ENCODE assay signal across 28 cellular contexts in the genomic region with DNA sequence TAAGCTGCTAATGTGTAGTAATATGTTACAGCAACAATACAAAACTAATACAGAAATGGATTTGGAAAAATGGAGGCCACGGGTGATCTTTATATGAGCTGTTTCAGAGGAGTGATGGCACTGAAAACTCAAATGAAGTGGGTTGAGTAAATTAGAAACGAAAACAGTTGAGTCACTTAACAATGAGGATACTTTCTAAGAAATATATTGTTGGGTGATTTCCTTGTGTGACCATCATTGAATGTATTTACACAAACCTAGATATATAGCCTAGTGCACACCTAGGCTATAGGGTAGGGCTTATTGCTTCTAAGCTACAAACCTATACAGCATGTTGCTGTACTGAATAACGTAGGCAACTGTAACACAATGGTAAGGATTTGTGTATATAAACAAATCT.
"Had no signal": no experiment of that assay in that cellular context is flagged by ENCODE, and none has a peak within 500 bp of the region (broad histone marks: within the 10 kb centered on the region; RNA-seq: fewer than 3 reads in every experiment).

No MANE protein-coding gene starts in this region.

- DNase-seq: dermis blood vessel endothelial cell; effector memory CD4-positive, alpha-beta T cell; foreskin keratinocyte; heart left ventricle; kidney; left lung; mammary epithelial cell; mesendoderm; midbrain; naive thymus-derived CD8-positive, alpha-beta T cell; nephron progenitor cell; nucleus accumbens; stimulated activated CD4-positive, alpha-beta T cell treated with anti-CD3 and anti-CD28 coated beads, Interleukin-12 subunit alpha, Interleukin-12 subunit beta, amount 100 ng/mL, for 4 hours; stimulated activated CD4-positive, alpha-beta T cell treated with anti-CD3 and anti-CD28 coated beads, Interleukin-1b, Interleukin-23, amount 100 ng/mL, for 48 hours; stimulated activated CD4-positive, alpha-beta T cell treated with anti-CD3 and anti-CD28 coated beads, Interleukin-4, amount 100 ng/mL, for 1 hour; stimulated activated CD8-positive, alpha-beta memory T cell treated with anti-CD3 and anti-CD28 coated beads, Interleukin-4, amount 100 ng/mL, for 48 hours; stimulated activated naive CD4-positive, alpha-beta T cell treated with Interleukin-2 at 50 U/mL for 16 hours; upper lobe of left lung had no signal

- H3K4me3 ChIP-seq: coronary artery, esophagus muscularis mucosa, gastroesophageal sphincter, heart left ventricle, hepatocyte, left lung, prostate gland, right atrium auricular region, smooth muscle cell, thoracic aorta, tibial nerve, upper lobe of left lung had no signal

- H3K9me3 ChIP-seq: prostate gland, thoracic aorta, upper lobe of left lung had no signal

- H3K36me3 ChIP-seq: esophagus muscularis mucosa, gastroesophageal sphincter, heart left ventricle, left lung, prostate gland, right atrium auricular region, thoracic aorta, tibial nerve, upper lobe of left lung had no signal

- H3K27ac Mint-ChIP-seq: naive thymus-derived CD8-positive, alpha-beta T cell; nephron progenitor cell had no signal

- H3K4me1 Mint-ChIP-seq: naive thymus-derived CD8-positive, alpha-beta T cell; nephron progenitor cell had no signal

- ATAC-seq: foreskin keratinocyte; gastroesophageal sphincter; heart left ventricle; left lung; naive thymus-derived CD8-positive, alpha-beta T cell; sciatic nerve had no signal

- H3K4me1 ChIP-seq: esophagus muscularis mucosa, foreskin keratinocyte, gastroesophageal sphincter, heart left ventricle, left lung, prostate gland, right atrium auricular region, tibial nerve, upper lobe of left lung had no signal

- H3K4me3 Mint-ChIP-seq: naive thymus-derived CD8-positive, alpha-beta T cell; nephron progenitor cell had no signal
